Comparison of ENCODE assay signal across 8 cellular contexts in genomic region chr7:143256325-143256724, GRCh38. TPM values are rescaled to one million over a fixed set of nuclear protein-coding genes. Genes with fewer than 3 reads are reported as not detected.
A peak's percentile ranks its signal among the peaks of the same experiment; 100 is the strongest.
DNase-seq lines count a peak whose midpoint lies in the region; ATAC-seq, FAIRE-seq and TF ChIP-seq lines count a peak whose summit lies in the region.
"Had no signal": no experiment of that assay in that cellular context is flagged by ENCODE, and none has a peak within 500 bp of the region (broad histone marks: within the 10 kb centered on the region; RNA-seq: fewer than 3 reads in every experiment).

No MANE protein-coding gene starts in this region.

- 65% methylated on average over 3 of the region's 3 CpGs for WGBS in HepG2 (ENCODE audit: low lambda C conversion rate)
- WGBS in right lobe of liver (ENCODE audit: insufficient coverage, low coverage, low lambda C conversion rate, missing lambda C conversion rate), result 93% methylated on average over 3 of the region's 3 CpGs
- 89 to 98% (median 92%) methylated on average over 3 of the region's 3 CpGs for WGBS in spleen, 5 donors

- TF ChIP-seq POLR2A in HepG2 (IDR thresholded peaks at IDR 0.05; ENCODE audit: insufficient read depth in 1 of 2, low read depth in 2 of 2, low read length in 2 of 2) (no peak), right lobe of liver (IDR thresholded peaks at IDR 0.05) (no peak), spleen (IDR thresholded peaks at IDR 0.05) (no peak)

- TF ChIP-seq EP300 in HepG2 (IDR thresholded peaks at IDR 0.05; ENCODE audit: low read depth in 2 of 2, low read length in 2 of 2), result no peak
- TF ChIP-seq EP300 in HepG2 (CRISPR knock-in tag; IDR thresholded peaks at IDR 0.05; ENCODE audit: borderline replicate concordance), result no peak

- CTCF ChIA-PET in HepG2 (lab: Yijun Ruan, JAX; ENCODE audit: low intra/inter-chr PET ratio, low total read pairs), result no interaction called here

- H3K4me2 ChIP-seq in HepG2 (ENCODE audit: low read depth, low read length), result no peak overlapping the region

- H3K4me3 ChIP-seq in HepG2 (replicated peaks in 1 of 3; ENCODE audit: insufficient read depth in 1 of 3, low read depth in 2 of 3, low read length in 3 of 3), result no peak overlapping the region
- H3K4me3 ChIP-seq in right lobe of liver, result no peak overlapping the region
- no peak overlapping the region for H3K4me3 ChIP-seq in spleen
- H3K4me3 ChIP-seq: adrenal gland had no signal

- H3K4me1 ChIP-seq in HepG2 (ENCODE audit: insufficient read depth, low read length), result peaks cover 17% of the 10 kb centered on the region
- H3K4me1 ChIP-seq in right lobe of liver, result peaks cover 0 to 23% (median 0%) of the 10 kb centered on the region in 4 donors
- H3K4me1 ChIP-seq in spleen, result peaks cover 4 to 57% (median 22%) of the 10 kb centered on the region in 6 donors
- H3K4me1 ChIP-seq: adrenal gland had no signal

- intact Hi-C loops in HepG2 (cut with micrococcal nuclease; ENCODE audit: unreplicated experiment) (no loop called here), right lobe of liver (cut with DNase I) (no loop called here), spleen (cut with DNase I; ENCODE audit: low total_unique reads) (no loop called here)

- H3K9ac ChIP-seq in HepG2 (ENCODE audit: insufficient read depth, low read depth, low read length), result no peak overlapping the region

- TF ChIP-seq RAD21 in HepG2 (CRISPR knock-in tag; IDR thresholded peaks at IDR 0.05), result no peak

- H2AFZ ChIP-seq in HepG2 (ENCODE audit: low read length), result no peak overlapping the region

- DNase-seq in HepG2 (ENCODE audit: low spot score) (no peak), right lobe of liver (no peak), spleen (no peak)
- DNase-seq: adrenal gland, NCI-H2029 treated with DMSO at 0.1 percent for 48 hours, occipital lobe had no signal

- no peak for FAIRE-seq in HepG2 (lab: Jason Lieb, UNC)

- H3K79me2 ChIP-seq in HepG2 (ENCODE audit: insufficient read depth, low read length), result no peaks in the 10 kb centered on the region

- POLR2A ChIA-PET in HepG2 (lab: Yijun Ruan, JAX), result no interaction called here

- in situ Hi-C loops in HepG2 (cut with HindIII; ENCODE audit: extremely low pct_ligation_motif_present, low pct_unique_long_range_greater_than_20kb), result no loop called here

- TF ChIP-seq CTCF in HepG2 (CRISPR knock-in tag; IDR thresholded peaks at IDR 0.05) (0 out of 2 replicates have a peak, but pooled peaks have one; percentile 5), right lobe of liver (IDR thresholded peaks at IDR 0.05) (peak in 2 of 4 donors; percentile 12 to 14), spleen (IDR thresholded peaks at IDR 0.05 in 8 of 11, conservative IDR thresholded peaks at IDR 0.05 in 3 of 11) (no peak)

- no TSS peak for BruUV-seq in HepG2 (replicated peaks; lab: Mats Ljungman, UMichigan)

- H3K9me3 ChIP-seq in HepG2 (ENCODE audit: low read length) (no peaks in the 10 kb centered on the region), right lobe of liver (no peaks in the 10 kb centered on the region), spleen (no peaks in the 10 kb centered on the region)
- H3K9me3 ChIP-seq: adrenal gland had no signal

- H3K27ac ChIP-seq in HepG2 (ENCODE audit: extremely low read length, insufficient read depth, low read length), result no peak overlapping the region
- no peak overlapping the region for H3K27ac ChIP-seq in right lobe of liver
- peak overlapping the region in 4 of 8 donors; percentile 35 to 62 (median 39) for H3K27ac ChIP-seq in spleen
- H3K27ac ChIP-seq: adrenal gland had no signal

- no peaks in the 10 kb centered on the region for H3K36me3 ChIP-seq in HepG2 (replicated peaks in 1 of 2; ENCODE audit: control insufficient read depth in 1 of 2, insufficient read depth in 2 of 2, low read length in 2 of 2)
- no peaks in the 10 kb centered on the region for H3K36me3 ChIP-seq in right lobe of liver
- no peaks in the 10 kb centered on the region for H3K36me3 ChIP-seq in spleen
- H3K36me3 ChIP-seq: adrenal gland had no signal

- ATAC-seq in HepG2 (peak; percentile 50; the same call in 2 of the 3 replicates), right lobe of liver (no peak), GM19035 (IDR thresholded peaks at IDR 0.05; ENCODE audit: unreplicated experiment) (no peak)

- H3K27me3 ChIP-seq in HepG2 (ENCODE audit: control insufficient read depth in 1 of 2, insufficient read depth in 2 of 2, low read length in 2 of 2), result no peaks in the 10 kb centered on the region
- H3K27me3 ChIP-seq in right lobe of liver, result no peaks in the 10 kb centered on the region
- no peaks in the 10 kb centered on the region for H3K27me3 ChIP-seq in spleen (replicated peaks in 1 of 7)
- H3K27me3 ChIP-seq: adrenal gland had no signal

- H4K20me1 ChIP-seq in HepG2 (ENCODE audit: insufficient read depth, low read length), result no peaks in the 10 kb centered on the region

RNA-seq across cellular contexts. Expression of gene GSTK1, which starts 6.9 kb away (rescaled TPM):
- 31.5 and 64.6 TPM in 2 replicates for total RNA-seq in HepG2 (2016; rRNA removed; fragmentation: Illumina TruSeq; extraction: Trizol)
- 20.3 and 21.6 TPM in 2 replicates for total RNA-seq in HepG2 (2016; cell fraction: cytosol; rRNA removed; fragmentation: Illumina TruSeq; extraction: Trizol; ENCODE audit: low read depth)
- 34.2 and 66.6 TPM in 2 replicates for total RNA-seq in HepG2 (2016; cell fraction: insoluble cytoplasmic fraction; rRNA removed; fragmentation: Illumina TruSeq; extraction: Trizol)
- 21.6 and 25.7 TPM in 2 replicates for total RNA-seq in HepG2 (2016; cell fraction: membrane; rRNA removed; fragmentation: Illumina TruSeq; extraction: Trizol)
- 76.0 and 84.9 TPM in 2 replicates for total RNA-seq in HepG2 (2016; cell fraction: nucleus; rRNA removed; fragmentation: Illumina TruSeq; extraction: Trizol)
- polyA plus RNA-seq in HepG2 (2011; rRNA removed), result 92.1 and 96.2 TPM in 2 replicates
- 77.4 and 78.9 TPM in 2 replicates for polyA plus RNA-seq in HepG2 (2011; cell fraction: cytosol; rRNA removed)
- 175 and 195 TPM in 2 replicates for polyA plus RNA-seq in HepG2 (2011; cell fraction: nucleus; rRNA removed)
- 62.6 and 63.0 TPM in 2 replicates for polyA plus RNA-seq in HepG2 (2012)
- polyA plus RNA-seq in HepG2 (2016; cell fraction: cytosol; fragmentation: Illumina TruSeq; extraction: Trizol; ENCODE audit: low read depth), result 23.7 and 26.3 TPM in 2 replicates
- 46.1 and 48.6 TPM in 2 replicates for polyA plus RNA-seq in HepG2 (2016; cell fraction: insoluble cytoplasmic fraction; fragmentation: Illumina TruSeq; extraction: Trizol; ENCODE audit: low read depth)
- 24.7 and 25.7 TPM in 2 replicates for polyA plus RNA-seq in HepG2 (2016; cell fraction: membrane; fragmentation: Illumina TruSeq; extraction: Trizol; ENCODE audit: low read depth)
- polyA plus RNA-seq in HepG2 (2016; cell fraction: nucleus; fragmentation: Illumina TruSeq; extraction: Trizol; ENCODE audit: insufficient read depth, low read depth), result 199 and 221 TPM in 2 replicates
- polyA minus RNA-seq in HepG2 (2011; rRNA and poly(A)+ RNA removed; ENCODE audit: low replicate concordance), result 43.6 and 115 TPM in 2 replicates
- 25.3 TPM in 2 replicates for polyA minus RNA-seq in HepG2 (2011; cell fraction: cytosol; rRNA and poly(A)+ RNA removed)
- polyA minus RNA-seq in HepG2 (2011; cell fraction: nucleus; rRNA and poly(A)+ RNA removed), result 32.3 and 47.2 TPM in 2 replicates
- 100 to 1,000 TPM; 209 to 315 (median 257) TPM for total RNA-seq in right lobe of liver
- total RNA-seq in spleen, result 100 to 1,000 TPM; 194 to 247 (median 231) TPM
- 100 to 1,000 TPM; 162 to 182 (median 178) TPM for polyA plus RNA-seq in spleen

RNA-seq across cellular contexts. Expression of gene TMEM139, which starts 28.4 kb away (rescaled TPM):
- total RNA-seq in HepG2 (2016; rRNA removed; fragmentation: Illumina TruSeq; extraction: Trizol) (7.8 and 7.9 TPM in 2 replicates), right lobe of liver (10 to 100 TPM in 5 of 6 experiments, 1 to 10 TPM in 1; 7.0 to 20.8 (median 14.8) TPM), spleen (1 to 10 TPM in 4 of 7 donors, under 1 TPM in 3; 0.60 to 2.0 (median 1.2) TPM)
- total RNA-seq in HepG2 (2016; cell fraction: cytosol; rRNA removed; fragmentation: Illumina TruSeq; extraction: Trizol; ENCODE audit: low read depth), result 3.6 and 5.1 TPM in 2 replicates
- total RNA-seq in HepG2 (2016; cell fraction: insoluble cytoplasmic fraction; rRNA removed; fragmentation: Illumina TruSeq; extraction: Trizol), result 6.2 and 7.5 TPM in 2 replicates
- total RNA-seq in HepG2 (2016; cell fraction: membrane; rRNA removed; fragmentation: Illumina TruSeq; extraction: Trizol), result 5.7 and 6.4 TPM in 2 replicates
- total RNA-seq in HepG2 (2016; cell fraction: nucleus; rRNA removed; fragmentation: Illumina TruSeq; extraction: Trizol), result 7.4 and 8.1 TPM in 2 replicates
- polyA plus RNA-seq in HepG2 (2011; rRNA removed) (13.8 and 14.0 TPM in 2 replicates), spleen (1 to 10 TPM in 1 of 3 donors, under 1 TPM in 2; 0.52 to 2.3 (median 0.70) TPM)
- polyA plus RNA-seq in HepG2 (2011; cell fraction: cytosol; rRNA removed), result 15.4 and 16.1 TPM in 2 replicates
- polyA plus RNA-seq in HepG2 (2011; cell fraction: nucleus; rRNA removed), result 9.9 and 14.3 TPM in 2 replicates
- polyA plus RNA-seq in HepG2 (2012), result 4.0 and 13.4 TPM in 2 replicates
- 2.7 and 4.4 TPM in 2 replicates for polyA plus RNA-seq in HepG2 (2016; cell fraction: cytosol; fragmentation: Illumina TruSeq; extraction: Trizol; ENCODE audit: low read depth)
- polyA plus RNA-seq in HepG2 (2016; cell fraction: insoluble cytoplasmic fraction; fragmentation: Illumina TruSeq; extraction: Trizol; ENCODE audit: low read depth), result 7.7 and 9.4 TPM in 2 replicates
- polyA plus RNA-seq in HepG2 (2016; cell fraction: membrane; fragmentation: Illumina TruSeq; extraction: Trizol; ENCODE audit: low read depth), result 6.6 and 7.0 TPM in 2 replicates
- 8.5 and 10.4 TPM in 2 replicates for polyA plus RNA-seq in HepG2 (2016; cell fraction: nucleus; fragmentation: Illumina TruSeq; extraction: Trizol; ENCODE audit: insufficient read depth, low read depth)
- 7.2 and 31.8 TPM in 2 replicates for polyA minus RNA-seq in HepG2 (2011; rRNA and poly(A)+ RNA removed; ENCODE audit: low replicate concordance)
- polyA minus RNA-seq in HepG2 (2011; cell fraction: cytosol; rRNA and poly(A)+ RNA removed), result 4.9 and 5.5 TPM in 2 replicates
- 6.5 and 9.0 TPM in 2 replicates for polyA minus RNA-seq in HepG2 (2011; cell fraction: nucleus; rRNA and poly(A)+ RNA removed)

RNA-seq across cellular contexts. Expression of gene CASP2, which starts 31.8 kb away (rescaled TPM):
- total RNA-seq in HepG2 (2016; rRNA removed; fragmentation: Illumina TruSeq; extraction: Trizol) (13.7 and 21.2 TPM in 2 replicates), right lobe of liver (1 to 10 TPM; 5.3 to 8.7 (median 6.7) TPM), spleen (10 to 100 TPM; 32.7 to 51.0 (median 43.8) TPM)
- 2.6 and 5.7 TPM in 2 replicates for total RNA-seq in HepG2 (2016; cell fraction: cytosol; rRNA removed; fragmentation: Illumina TruSeq; extraction: Trizol; ENCODE audit: low read depth)
- total RNA-seq in HepG2 (2016; cell fraction: insoluble cytoplasmic fraction; rRNA removed; fragmentation: Illumina TruSeq; extraction: Trizol), result 13.6 and 24.5 TPM in 2 replicates
- 6.8 and 7.8 TPM in 2 replicates for total RNA-seq in HepG2 (2016; cell fraction: membrane; rRNA removed; fragmentation: Illumina TruSeq; extraction: Trizol)
- 18.2 and 18.9 TPM in 2 replicates for total RNA-seq in HepG2 (2016; cell fraction: nucleus; rRNA removed; fragmentation: Illumina TruSeq; extraction: Trizol)
- polyA plus RNA-seq in HepG2 (2011; rRNA removed) (9.0 and 10.2 TPM in 2 replicates), spleen (10 to 100 TPM in 2 of 3 donors, 1 to 10 TPM in 1; 9.9 to 14.5 (median 12.2) TPM)
- 5.0 and 6.7 TPM in 2 replicates for polyA plus RNA-seq in HepG2 (2011; cell fraction: cytosol; rRNA removed)
- 17.0 and 18.3 TPM in 2 replicates for polyA plus RNA-seq in HepG2 (2011; cell fraction: nucleus; rRNA removed)
- 6.2 and 7.5 TPM in 2 replicates for polyA plus RNA-seq in HepG2 (2012)
- polyA plus RNA-seq in HepG2 (2016; cell fraction: cytosol; fragmentation: Illumina TruSeq; extraction: Trizol; ENCODE audit: low read depth), result 1.1 and 1.3 TPM in 2 replicates
- polyA plus RNA-seq in HepG2 (2016; cell fraction: insoluble cytoplasmic fraction; fragmentation: Illumina TruSeq; extraction: Trizol; ENCODE audit: low read depth), result 15.7 and 18.6 TPM in 2 replicates
- 4.5 and 4.8 TPM in 2 replicates for polyA plus RNA-seq in HepG2 (2016; cell fraction: membrane; fragmentation: Illumina TruSeq; extraction: Trizol; ENCODE audit: low read depth)
- 28.4 and 33.3 TPM in 2 replicates for polyA plus RNA-seq in HepG2 (2016; cell fraction: nucleus; fragmentation: Illumina TruSeq; extraction: Trizol; ENCODE audit: insufficient read depth, low read depth)
- polyA minus RNA-seq in HepG2 (2011; rRNA and poly(A)+ RNA removed; ENCODE audit: low replicate concordance), result 40.0 and 127 TPM in 2 replicates
- polyA minus RNA-seq in HepG2 (2011; cell fraction: cytosol; rRNA and poly(A)+ RNA removed), result 9.3 and 18.6 TPM in 2 replicates
- polyA minus RNA-seq in HepG2 (2011; cell fraction: nucleus; rRNA and poly(A)+ RNA removed), result 23.6 and 23.9 TPM in 2 replicates

RNA-seq across cellular contexts. Expression of gene TAS2R40, which starts 34.5 kb away (rescaled TPM):
- not detected in 2 replicates for total RNA-seq in HepG2 (2016; rRNA removed; fragmentation: Illumina TruSeq; extraction: Trizol)
- total RNA-seq in HepG2 (2016; cell fraction: cytosol; rRNA removed; fragmentation: Illumina TruSeq; extraction: Trizol; ENCODE audit: low read depth), result not detected in 2 replicates
- not detected in 2 replicates for total RNA-seq in HepG2 (2016; cell fraction: insoluble cytoplasmic fraction; rRNA removed; fragmentation: Illumina TruSeq; extraction: Trizol)
- not detected in 2 replicates for total RNA-seq in HepG2 (2016; cell fraction: membrane; rRNA removed; fragmentation: Illumina TruSeq; extraction: Trizol)
- total RNA-seq in HepG2 (2016; cell fraction: nucleus; rRNA removed; fragmentation: Illumina TruSeq; extraction: Trizol), result not detected in 2 replicates
- not detected in 2 replicates for polyA plus RNA-seq in HepG2 (2011; rRNA removed)
- polyA plus RNA-seq in HepG2 (2011; cell fraction: cytosol; rRNA removed), result not detected in 2 replicates
- polyA plus RNA-seq in HepG2 (2011; cell fraction: nucleus; rRNA removed), result not detected in 2 replicates
- polyA plus RNA-seq in HepG2 (2012), result not detected in 2 replicates
- polyA plus RNA-seq in HepG2 (2016; cell fraction: cytosol; fragmentation: Illumina TruSeq; extraction: Trizol; ENCODE audit: low read depth), result not detected in 2 replicates
- not detected in 2 replicates for polyA plus RNA-seq in HepG2 (2016; cell fraction: insoluble cytoplasmic fraction; fragmentation: Illumina TruSeq; extraction: Trizol; ENCODE audit: low read depth)
- polyA plus RNA-seq in HepG2 (2016; cell fraction: membrane; fragmentation: Illumina TruSeq; extraction: Trizol; ENCODE audit: low read depth), result not detected in 2 replicates
- not detected in 2 replicates for polyA plus RNA-seq in HepG2 (2016; cell fraction: nucleus; fragmentation: Illumina TruSeq; extraction: Trizol; ENCODE audit: insufficient read depth, low read depth)
- polyA minus RNA-seq in HepG2 (2011; rRNA and poly(A)+ RNA removed; ENCODE audit: low replicate concordance), result not detected in 2 replicates
- not detected in 2 replicates for polyA minus RNA-seq in HepG2 (2011; cell fraction: cytosol; rRNA and poly(A)+ RNA removed)
- not detected in 2 replicates for polyA minus RNA-seq in HepG2 (2011; cell fraction: nucleus; rRNA and poly(A)+ RNA removed)
- not detected for total RNA-seq in right lobe of liver
- total RNA-seq in spleen, result not detected
- polyA plus RNA-seq in spleen, result not detected
- total RNA-seq: adrenal gland, glomerular endothelial cell, occipital lobe had no signal
- polyA plus RNA-seq: adrenal gland had no signal

RNA-seq across cellular contexts. Expression of gene CLCN1, which starts 59.6 kb away (rescaled TPM):
- total RNA-seq in HepG2 (2016; rRNA removed; fragmentation: Illumina TruSeq; extraction: Trizol) (not detected in 2 replicates), right lobe of liver (not detected), spleen (under 1 TPM in 4 of 7 donors, not detected in 3; 0.07 to 0.54 (median 0.26) TPM)
- not detected in 2 replicates for total RNA-seq in HepG2 (2016; cell fraction: cytosol; rRNA removed; fragmentation: Illumina TruSeq; extraction: Trizol; ENCODE audit: low read depth)
- total RNA-seq in HepG2 (2016; cell fraction: insoluble cytoplasmic fraction; rRNA removed; fragmentation: Illumina TruSeq; extraction: Trizol), result not detected in 2 replicates
- not detected in 2 replicates for total RNA-seq in HepG2 (2016; cell fraction: membrane; rRNA removed; fragmentation: Illumina TruSeq; extraction: Trizol)
- not detected in 2 replicates for total RNA-seq in HepG2 (2016; cell fraction: nucleus; rRNA removed; fragmentation: Illumina TruSeq; extraction: Trizol)
- polyA plus RNA-seq in HepG2 (2011; rRNA removed) (0.01 TPM in 1 of 2 replicates, not detected in the other), spleen (under 1 TPM; 0.06 to 0.08 (median 0.07) TPM)
- not detected in 2 replicates for polyA plus RNA-seq in HepG2 (2011; cell fraction: cytosol; rRNA removed)
- not detected in 2 replicates for polyA plus RNA-seq in HepG2 (2011; cell fraction: nucleus; rRNA removed)
- polyA plus RNA-seq in HepG2 (2012), result not detected in 2 replicates
- polyA plus RNA-seq in HepG2 (2016; cell fraction: cytosol; fragmentation: Illumina TruSeq; extraction: Trizol; ENCODE audit: low read depth), result not detected in 2 replicates
- polyA plus RNA-seq in HepG2 (2016; cell fraction: insoluble cytoplasmic fraction; fragmentation: Illumina TruSeq; extraction: Trizol; ENCODE audit: low read depth), result not detected in 2 replicates
- polyA plus RNA-seq in HepG2 (2016; cell fraction: membrane; fragmentation: Illumina TruSeq; extraction: Trizol; ENCODE audit: low read depth), result not detected in 2 replicates
- polyA plus RNA-seq in HepG2 (2016; cell fraction: nucleus; fragmentation: Illumina TruSeq; extraction: Trizol; ENCODE audit: insufficient read depth, low read depth), result not detected in 2 replicates
- 0.07 TPM in 1 of 2 replicates, not detected in the other for polyA minus RNA-seq in HepG2 (2011; rRNA and poly(A)+ RNA removed; ENCODE audit: low replicate concordance)
- not detected in 2 replicates for polyA minus RNA-seq in HepG2 (2011; cell fraction: cytosol; rRNA and poly(A)+ RNA removed)
- not detected in 2 replicates for polyA minus RNA-seq in HepG2 (2011; cell fraction: nucleus; rRNA and poly(A)+ RNA removed)
- total RNA-seq: glomerular endothelial cell had no signal
